15 cellular contexts compared by ENCODE assay signal in the genomic region with DNA sequence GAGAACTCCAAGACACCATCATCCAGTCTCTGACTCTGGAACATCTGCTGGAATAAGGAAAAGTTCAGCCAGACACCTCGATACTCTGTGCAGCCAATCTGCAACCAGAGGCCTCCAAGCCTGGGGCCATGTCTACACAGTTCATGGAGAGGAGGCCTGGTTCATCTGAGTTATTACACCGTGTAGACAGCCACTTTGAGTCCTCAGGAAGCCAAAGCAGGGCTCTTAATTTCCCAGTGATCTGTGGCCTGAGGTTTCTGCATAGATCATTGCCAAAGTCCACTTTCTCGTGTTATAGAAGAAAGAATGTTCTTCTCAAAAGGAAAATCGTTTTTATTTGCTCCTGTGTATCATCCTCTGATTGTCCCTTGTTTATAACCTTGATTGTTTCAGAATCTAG. TPM values are rescaled to one million over a fixed set of nuclear protein-coding genes. Genes with fewer than 3 reads are reported as not detected.
DNase-seq lines count a peak whose midpoint lies in the region; ATAC-seq lines count a peak whose summit lies in the region.
"Had no signal": no experiment of that assay in that cellular context is flagged by ENCODE, and none has a peak within 500 bp of the region (broad histone marks: within the 10 kb centered on the region; RNA-seq: fewer than 3 reads in every experiment).

No MANE protein-coding gene starts in this region.

- H3K9me3 Mint-ChIP-seq in activated CD4-positive, alpha-beta T cell treated with anti-CD3 and anti-CD28 coated beads, Interleukin-2, amount 10 ng/mL, durations not matched to agents 24 days and 14 days = no peaks in the 10 kb centered on the region
- H3K9me3 Mint-ChIP-seq: CD8-positive, alpha-beta T cell had no signal

- H3K27ac Mint-ChIP-seq in activated CD4-positive, alpha-beta T cell treated with anti-CD3 and anti-CD28 coated beads, Interleukin-2, amount 10 ng/mL, durations not matched to agents 24 days and 14 days = no peak overlapping the region
- H3K27ac Mint-ChIP-seq: B cell; CD4-positive, alpha-beta T cell; CD8-positive, alpha-beta T cell had no signal

- H3K27me3 Mint-ChIP-seq in activated CD4-positive, alpha-beta T cell treated with anti-CD3 and anti-CD28 coated beads, Interleukin-2, amount 10 ng/mL, durations not matched to agents 24 days and 14 days = no peaks in the 10 kb centered on the region
- H3K27me3 Mint-ChIP-seq: CD4-positive, alpha-beta T cell had no signal

- H3K4me1 Mint-ChIP-seq in activated CD4-positive, alpha-beta T cell treated with anti-CD3 and anti-CD28 coated beads, Interleukin-2, amount 10 ng/mL, durations not matched to agents 24 days and 14 days = no peaks in the 10 kb centered on the region
- H3K4me1 Mint-ChIP-seq: B cell had no signal

- no peaks in the 10 kb centered on the region for H3K36me3 Mint-ChIP-seq in activated CD4-positive, alpha-beta T cell treated with anti-CD3 and anti-CD28 coated beads, Interleukin-2, amount 10 ng/mL, durations not matched to agents 24 days and 14 days (ENCODE audit: low read depth)
- H3K36me3 Mint-ChIP-seq: CD8-positive, alpha-beta T cell had no signal

- ATAC-seq in left colon (peak; percentile 51), GM18907 (IDR thresholded peaks at IDR 0.05; ENCODE audit: unreplicated experiment) (no peak)
- ATAC-seq: A549; CD8-positive, alpha-beta T cell had no signal

- peak; percentile 34 for DNase-seq in activated CD4-positive, alpha-beta T cell treated with anti-CD3 and anti-CD28 coated beads, Interleukin-2, amount 10 ng/mL, durations not matched to agents 24 days and 14 days
- no peak for DNase-seq in activated CD4-positive, alpha-beta T cell treated with anti-CD3 and anti-CD28 coated beads for 4 hours
- DNase-seq in left colon = no peak
- no peak for DNase-seq in GM19240 (ENCODE audit: insufficient read length, low spot score)
- DNase-seq: AML-193; Caco-2; Calu3; CD4-positive, alpha-beta T cell; CD8-positive, alpha-beta T cell; DMS79 treated with DMSO at 0.1 percent for 48 hours; GF-D8 had no signal

- no peak overlapping the region for H3K4me3 Mint-ChIP-seq in activated CD4-positive, alpha-beta T cell treated with anti-CD3 and anti-CD28 coated beads, Interleukin-2, amount 10 ng/mL, durations not matched to agents 24 days and 14 days
- H3K4me3 Mint-ChIP-seq: B cell; CD4-positive, alpha-beta T cell; CD8-positive, alpha-beta T cell had no signal

- intact Hi-C loops in activated CD4-positive, alpha-beta T cell treated with anti-CD3 and anti-CD28 coated beads, Interleukin-2, amount 10 ng/mL, durations not matched to agents 24 days and 14 days (cut with micrococcal nuclease) = no loop called here
- intact Hi-C loops in left colon (cut with DNase I, micrococcal nuclease) = no loop called here

RNA-seq across cellular contexts. Expression of a gene that starts 30.8 kb away (rescaled TPM):
- total RNA-seq in activated CD4-positive, alpha-beta T cell treated with anti-CD3 and anti-CD28 coated beads, Interleukin-2, amount 10 ng/mL, durations not matched to agents 24 days and 14 days = not detected in 2 replicates
- total RNA-seq in left colon = 1 to 10 TPM; 2.7 to 3.2 TPM
- total RNA-seq: A172; B cell; Calu3; CD8-positive, alpha-beta T cell had no signal
